11 cellular contexts compared by ENCODE assay signal in genomic region chr13:101624981-101625380, GRCh38.
DNase-seq lines count a peak whose midpoint lies in the region; ATAC-seq and TF ChIP-seq lines count a peak whose summit lies in the region.
"Had no signal": no experiment of that assay in that cellular context is flagged by ENCODE, and none has a peak within 500 bp of the region (broad histone marks: within the 10 kb centered on the region; RNA-seq: fewer than 3 reads in every experiment).

No MANE protein-coding gene starts in this region.

- no peaks in the 10 kb centered on the region for H3K9me3 ChIP-seq in left lung
- H3K9me3 ChIP-seq: esophagus squamous epithelium had no signal

- peaks cover 43% of the 10 kb centered on the region for H3K4me1 Mint-ChIP-seq in activated CD8-positive, alpha-beta T cell treated with anti-CD3 and anti-CD28 coated beads for 36 hours (ENCODE audit: low read depth)
- H3K4me1 Mint-ChIP-seq in activated CD8-positive, alpha-beta T cell treated with anti-CD3 and anti-CD28 coated beads, Interleukin-2, amount 10 ng/mL, durations not matched to agents 7 days and 5 days (ENCODE audit: low read depth) = peaks cover 45% of the 10 kb centered on the region
- H3K4me1 Mint-ChIP-seq in activated T-helper 17 cell treated with anti-CD3 and anti-CD28 coated beads, Interleukin-2, amount 50 U/mL, for 72 hours = peaks cover 23% of the 10 kb centered on the region
- H3K4me1 Mint-ChIP-seq in stimulated activated effector memory CD8-positive, alpha-beta T cell treated with anti-CD3 and anti-CD28 coated beads, Interleukin-12 subunit alpha, Interleukin-12 subunit beta, amount 100 ng/mL, for 72 hours = peaks cover 28% of the 10 kb centered on the region

- no peaks in the 10 kb centered on the region for H3K9me3 Mint-ChIP-seq in activated CD8-positive, alpha-beta T cell treated with anti-CD3 and anti-CD28 coated beads for 36 hours
- H3K9me3 Mint-ChIP-seq in activated CD8-positive, alpha-beta T cell treated with anti-CD3 and anti-CD28 coated beads, Interleukin-2, amount 10 ng/mL, durations not matched to agents 7 days and 5 days (ENCODE audit: insufficient read depth) = no peaks in the 10 kb centered on the region
- no peaks in the 10 kb centered on the region for H3K9me3 Mint-ChIP-seq in activated T-helper 17 cell treated with anti-CD3 and anti-CD28 coated beads, Interleukin-2, amount 50 U/mL, for 72 hours
- H3K9me3 Mint-ChIP-seq in stimulated activated effector memory CD8-positive, alpha-beta T cell treated with anti-CD3 and anti-CD28 coated beads, Interleukin-12 subunit alpha, Interleukin-12 subunit beta, amount 100 ng/mL, for 72 hours = no peaks in the 10 kb centered on the region

- H3K27me3 Mint-ChIP-seq in activated CD8-positive, alpha-beta T cell treated with anti-CD3 and anti-CD28 coated beads for 36 hours = no peaks in the 10 kb centered on the region
- H3K27me3 Mint-ChIP-seq in activated CD8-positive, alpha-beta T cell treated with anti-CD3 and anti-CD28 coated beads, Interleukin-2, amount 10 ng/mL, durations not matched to agents 7 days and 5 days (ENCODE audit: low read depth) = no peaks in the 10 kb centered on the region
- no peaks in the 10 kb centered on the region for H3K27me3 Mint-ChIP-seq in activated T-helper 17 cell treated with anti-CD3 and anti-CD28 coated beads, Interleukin-2, amount 50 U/mL, for 72 hours

- peaks cover 7 to 10% of the 10 kb centered on the region in 2 donors for H3K4me1 ChIP-seq in left lung

- no peak for TF ChIP-seq CTCF in activated CD8-positive, alpha-beta T cell treated with anti-CD3 and anti-CD28 coated beads for 36 hours (IDR thresholded peaks at IDR 0.05)
- no peak for TF ChIP-seq CTCF in left lung (IDR thresholded peaks at IDR 0.05)

- no peak overlapping the region for H3K4me3 ChIP-seq in left lung
- H3K4me3 ChIP-seq: cardiac muscle cell, esophagus squamous epithelium had no signal

- H3K27ac Mint-ChIP-seq in activated CD8-positive, alpha-beta T cell treated with anti-CD3 and anti-CD28 coated beads for 36 hours = no peak overlapping the region
- H3K27ac Mint-ChIP-seq in activated CD8-positive, alpha-beta T cell treated with anti-CD3 and anti-CD28 coated beads, Interleukin-2, amount 10 ng/mL, durations not matched to agents 7 days and 5 days = no peak overlapping the region
- no peak overlapping the region for H3K27ac Mint-ChIP-seq in activated T-helper 17 cell treated with anti-CD3 and anti-CD28 coated beads, Interleukin-2, amount 50 U/mL, for 72 hours
- H3K27ac Mint-ChIP-seq in stimulated activated effector memory CD8-positive, alpha-beta T cell treated with anti-CD3 and anti-CD28 coated beads, Interleukin-12 subunit alpha, Interleukin-12 subunit beta, amount 100 ng/mL, for 72 hours = no peak overlapping the region

- no peaks in the 10 kb centered on the region for H3K27me3 ChIP-seq in left lung
- H3K27me3 ChIP-seq: cardiac muscle cell, esophagus squamous epithelium had no signal

- DNase-seq in activated CD8-positive, alpha-beta T cell treated with anti-CD3 and anti-CD28 coated beads for 36 hours = peak; percentile 23
- DNase-seq in activated CD8-positive, alpha-beta T cell treated with anti-CD3 and anti-CD28 coated beads, Interleukin-2, amount 10 ng/mL, durations not matched to agents 7 days and 5 days = no peak
- DNase-seq in NCI-H1417 (lab: John Stamatoyannopoulos, UW) (peak in 2 of 3 experiments; percentile 81 to 93), left lung (no peak), NCI-H2029 (lab: John Stamatoyannopoulos, UW) (no peak)
- no peak for DNase-seq in stimulated activated effector memory CD8-positive, alpha-beta T cell treated with anti-CD3 and anti-CD28 coated beads, Interleukin-12 subunit alpha, Interleukin-12 subunit beta, amount 100 ng/mL, for 72 hours (ENCODE audit: low spot score in 2 of 2)
- DNase-seq: esophagus squamous epithelium had no signal

- H3K36me3 ChIP-seq in left lung = no peaks in the 10 kb centered on the region
- H3K36me3 ChIP-seq: cardiac muscle cell, esophagus squamous epithelium had no signal

- no peaks in the 10 kb centered on the region for H3K36me3 Mint-ChIP-seq in activated CD8-positive, alpha-beta T cell treated with anti-CD3 and anti-CD28 coated beads for 36 hours (ENCODE audit: low read depth)
- H3K36me3 Mint-ChIP-seq in activated CD8-positive, alpha-beta T cell treated with anti-CD3 and anti-CD28 coated beads, Interleukin-2, amount 10 ng/mL, durations not matched to agents 7 days and 5 days (ENCODE audit: low read depth) = no peaks in the 10 kb centered on the region
- H3K36me3 Mint-ChIP-seq in activated T-helper 17 cell treated with anti-CD3 and anti-CD28 coated beads, Interleukin-2, amount 50 U/mL, for 72 hours (ENCODE audit: low read depth) = no peaks in the 10 kb centered on the region
- H3K36me3 Mint-ChIP-seq in stimulated activated effector memory CD8-positive, alpha-beta T cell treated with anti-CD3 and anti-CD28 coated beads, Interleukin-12 subunit alpha, Interleukin-12 subunit beta, amount 100 ng/mL, for 72 hours = no peaks in the 10 kb centered on the region

- H3K4me3 Mint-ChIP-seq in activated CD8-positive, alpha-beta T cell treated with anti-CD3 and anti-CD28 coated beads for 36 hours = no peak overlapping the region
- H3K4me3 Mint-ChIP-seq in activated CD8-positive, alpha-beta T cell treated with anti-CD3 and anti-CD28 coated beads, Interleukin-2, amount 10 ng/mL, durations not matched to agents 7 days and 5 days = no peak overlapping the region
- peak overlapping the region; percentile 27 for H3K4me3 Mint-ChIP-seq in activated T-helper 17 cell treated with anti-CD3 and anti-CD28 coated beads, Interleukin-2, amount 50 U/mL, for 72 hours
- peak overlapping the region; percentile 20 for H3K4me3 Mint-ChIP-seq in stimulated activated effector memory CD8-positive, alpha-beta T cell treated with anti-CD3 and anti-CD28 coated beads, Interleukin-12 subunit alpha, Interleukin-12 subunit beta, amount 100 ng/mL, for 72 hours

- peak overlapping the region in 1 of 2 donors; percentile 61 for H3K27ac ChIP-seq in left lung
- H3K27ac ChIP-seq: cardiac muscle cell had no signal

- intact Hi-C loops in activated CD8-positive, alpha-beta T cell treated with anti-CD3 and anti-CD28 coated beads for 36 hours (cut with micrococcal nuclease) = loop anchor here (5.0 to 10.0 kb wide), 2 partner anchors 103 to 770 kb away; no protein-coding TSS in a partner anchor
- intact Hi-C loops in left lung (cut with DNase I) = no loop called here

- peak; percentile 25 for ATAC-seq in activated CD8-positive, alpha-beta T cell treated with anti-CD3 and anti-CD28 coated beads for 36 hours
- no peak for ATAC-seq in activated CD8-positive, alpha-beta T cell treated with anti-CD3 and anti-CD28 coated beads, Interleukin-2, amount 10 ng/mL, durations not matched to agents 7 days and 5 days
- ATAC-seq in activated T-helper 17 cell treated with anti-CD3 and anti-CD28 coated beads, Interleukin-2, amount 50 U/mL, for 72 hours (replicated peaks) = peak; percentile 38
- ATAC-seq in stimulated activated effector memory CD8-positive, alpha-beta T cell treated with anti-CD3 and anti-CD28 coated beads, Interleukin-12 subunit alpha, Interleukin-12 subunit beta, amount 100 ng/mL, for 72 hours = peak; percentile 81
- ATAC-seq in left lung (no peak), esophagus mucosa (no peak)
- ATAC-seq: HCT116 had no signal

- POLR2A ChIA-PET in activated CD8-positive, alpha-beta T cell treated with anti-CD3 and anti-CD28 coated beads for 36 hours (lab: Charles Lee) = no interaction called here
- POLR2A ChIA-PET in activated CD8-positive, alpha-beta T cell treated with anti-CD3 and anti-CD28 coated beads, Interleukin-2, amount 10 ng/mL, durations not matched to agents 7 days and 5 days (lab: Charles Lee) = interaction anchor here (0.7 kb wide), 1 partner anchor 1052 kb away, joined by 7 read pairs; no protein-coding TSS in a partner anchor

- CTCF ChIA-PET in activated CD8-positive, alpha-beta T cell treated with anti-CD3 and anti-CD28 coated beads for 36 hours (lab: Charles Lee) = interaction anchor here (0.8 kb wide), 1 partner anchor 9 kb away, joined by 3 read pairs; no protein-coding TSS in a partner anchor
- CTCF ChIA-PET in activated CD8-positive, alpha-beta T cell treated with anti-CD3 and anti-CD28 coated beads, Interleukin-2, amount 10 ng/mL, durations not matched to agents 7 days and 5 days (lab: Charles Lee) = no interaction called here

Comparison
In these comparisons a context has a peak if more than half of its experiments do, and no peak if none do; other contexts are left out.
1. ATAC-seq: peak in activated CD8-positive, alpha-beta T cell treated with anti-CD3 and anti-CD28 coated beads for 36 hours (single experiment), activated T-helper 17 cell treated with anti-CD3 and anti-CD28 coated beads, Interleukin-2, amount 50 U/mL, for 72 hours (single experiment) and stimulated activated effector memory CD8-positive, alpha-beta T cell treated with anti-CD3 and anti-CD28 coated beads, Interleukin-12 subunit alpha, Interleukin-12 subunit beta, amount 100 ng/mL, for 72 hours (single experiment); none in activated CD8-positive, alpha-beta T cell treated with anti-CD3 and anti-CD28 coated beads, Interleukin-2, amount 10 ng/mL, durations not matched to agents 7 days and 5 days (single experiment), left lung (single experiment) and esophagus mucosa (single experiment).
2. DNase-seq: peak in activated CD8-positive, alpha-beta T cell treated with anti-CD3 and anti-CD28 coated beads for 36 hours (single experiment) and NCI-H1417 (2 of 3); none in activated CD8-positive, alpha-beta T cell treated with anti-CD3 and anti-CD28 coated beads, Interleukin-2, amount 10 ng/mL, durations not matched to agents 7 days and 5 days (single experiment), stimulated activated effector memory CD8-positive, alpha-beta T cell treated with anti-CD3 and anti-CD28 coated beads, Interleukin-12 subunit alpha, Interleukin-12 subunit beta, amount 100 ng/mL, for 72 hours (0 of 2), left lung (0 of 2) and NCI-H2029 (single experiment).
3. H3K4me3 Mint-ChIP-seq: peak in activated T-helper 17 cell treated with anti-CD3 and anti-CD28 coated beads, Interleukin-2, amount 50 U/mL, for 72 hours (single experiment) and stimulated activated effector memory CD8-positive, alpha-beta T cell treated with anti-CD3 and anti-CD28 coated beads, Interleukin-12 subunit alpha, Interleukin-12 subunit beta, amount 100 ng/mL, for 72 hours (single experiment); none in activated CD8-positive, alpha-beta T cell treated with anti-CD3 and anti-CD28 coated beads for 36 hours (single experiment) and activated CD8-positive, alpha-beta T cell treated with anti-CD3 and anti-CD28 coated beads, Interleukin-2, amount 10 ng/mL, durations not matched to agents 7 days and 5 days (single experiment).